Comparison of ENCODE assay signal across 15 cellular contexts in the genomic region with DNA sequence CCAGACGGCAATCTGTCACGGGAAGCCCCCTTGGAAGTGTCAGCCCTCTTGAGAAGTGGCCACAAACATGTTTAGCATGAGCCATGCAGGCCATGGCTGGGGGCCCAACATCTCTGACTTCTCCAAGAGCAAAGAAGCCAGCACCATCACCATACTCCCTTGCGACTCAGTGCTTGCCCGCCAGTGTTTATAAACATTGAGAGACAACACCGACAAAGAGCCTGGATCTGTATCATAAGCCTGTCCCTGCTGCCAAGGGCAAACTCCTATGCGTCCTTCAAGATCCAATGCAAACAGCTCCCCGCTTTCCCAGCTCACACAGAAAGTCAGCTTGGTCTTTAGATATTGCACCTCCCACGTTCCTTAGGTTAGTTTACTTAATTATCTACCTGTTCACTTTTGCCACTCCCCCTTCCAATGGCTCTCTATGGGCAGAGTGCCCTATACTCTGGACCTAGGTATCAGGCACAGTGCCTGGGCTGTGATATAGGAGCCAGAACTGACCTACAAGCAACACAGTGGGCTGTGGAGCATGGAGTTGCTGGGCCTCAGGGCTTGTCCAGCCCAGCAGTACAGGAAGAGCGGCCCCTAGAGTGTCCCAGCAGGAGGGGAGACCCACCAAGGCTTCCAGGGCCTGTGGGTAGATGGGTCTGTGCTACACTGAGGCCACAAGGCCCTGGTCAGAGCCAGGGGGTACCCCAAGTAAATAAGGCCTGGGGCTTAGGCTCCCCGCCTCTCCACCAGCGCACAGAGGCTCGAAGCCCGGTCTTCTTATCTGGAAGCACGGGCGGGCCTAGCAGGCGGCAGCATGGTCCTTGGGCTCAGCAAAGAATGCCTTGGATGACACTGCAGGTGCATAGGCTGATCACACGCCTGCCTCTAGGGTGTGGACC. TPM values are rescaled to one million over a fixed set of nuclear protein-coding genes. Genes with fewer than 3 reads are reported as not detected.
A peak's percentile ranks its signal among the peaks of the same experiment; 100 is the strongest.
DNase-seq lines count a peak whose midpoint lies in the region; ATAC-seq and TF ChIP-seq lines count a peak whose summit lies in the region.
"Had no signal": no experiment of that assay in that cellular context is flagged by ENCODE, and none has a peak within 500 bp of the region (broad histone marks: within the 10 kb centered on the region; RNA-seq: fewer than 3 reads in every experiment).

No MANE protein-coding gene starts in this region.

- no peaks in the 10 kb centered on the region for H3K4me1 Mint-ChIP-seq in activated naive CD8-positive, alpha-beta T cell treated with anti-CD3 and anti-CD28 coated beads, Interleukin-2, amount 10 ng/mL, durations not matched to agents 7 days and 5 days
- no peaks in the 10 kb centered on the region for H3K4me1 Mint-ChIP-seq in activated naive CD8-positive, alpha-beta T cell treated with anti-CD3 and anti-CD28 coated beads for 36 hours
- H3K4me1 Mint-ChIP-seq: activated naive CD4-positive, alpha-beta T cell treated with anti-CD3 and anti-CD28 coated beads, Interleukin-2, amount 50 U/mL, for 24 hours had no signal

- no peaks in the 10 kb centered on the region for H3K27me3 ChIP-seq in uterus
- H3K27me3 ChIP-seq: pancreas had no signal

- H3K9me3 ChIP-seq in uterus = no peaks in the 10 kb centered on the region
- H3K9me3 ChIP-seq: pancreas had no signal

- no peaks in the 10 kb centered on the region for H3K9me3 Mint-ChIP-seq in activated naive CD8-positive, alpha-beta T cell treated with anti-CD3 and anti-CD28 coated beads, Interleukin-2, amount 10 ng/mL, durations not matched to agents 7 days and 5 days
- H3K9me3 Mint-ChIP-seq in activated naive CD8-positive, alpha-beta T cell treated with anti-CD3 and anti-CD28 coated beads for 36 hours = no peaks in the 10 kb centered on the region
- H3K9me3 Mint-ChIP-seq: activated naive CD4-positive, alpha-beta T cell treated with anti-CD3 and anti-CD28 coated beads, Interleukin-2, amount 50 U/mL, for 24 hours had no signal

- H3K4me1 ChIP-seq in uterus = no peaks in the 10 kb centered on the region
- H3K4me1 ChIP-seq: pancreas had no signal

- no peak for ATAC-seq in activated naive CD8-positive, alpha-beta T cell treated with anti-CD3 and anti-CD28 coated beads, Interleukin-2, amount 10 ng/mL, durations not matched to agents 7 days and 5 days (ENCODE audit: low read depth)
- ATAC-seq in HG03025 (IDR thresholded peaks at IDR 0.05; ENCODE audit: low FRiP score, unreplicated experiment) = no peak
- ATAC-seq: pancreas had no signal

- TF ChIP-seq POLR2A in uterus (IDR thresholded peaks at IDR 0.05) = no peak

- H3K27me3 Mint-ChIP-seq in activated naive CD8-positive, alpha-beta T cell treated with anti-CD3 and anti-CD28 coated beads, Interleukin-2, amount 10 ng/mL, durations not matched to agents 7 days and 5 days = peaks cover 8% of the 10 kb centered on the region
- peaks cover 4% of the 10 kb centered on the region for H3K27me3 Mint-ChIP-seq in activated naive CD8-positive, alpha-beta T cell treated with anti-CD3 and anti-CD28 coated beads for 36 hours

- no peak overlapping the region for H3K4me3 Mint-ChIP-seq in activated naive CD8-positive, alpha-beta T cell treated with anti-CD3 and anti-CD28 coated beads, Interleukin-2, amount 10 ng/mL, durations not matched to agents 7 days and 5 days
- no peak overlapping the region for H3K4me3 Mint-ChIP-seq in activated naive CD8-positive, alpha-beta T cell treated with anti-CD3 and anti-CD28 coated beads for 36 hours
- H3K4me3 Mint-ChIP-seq: activated naive CD4-positive, alpha-beta T cell treated with anti-CD3 and anti-CD28 coated beads, Interleukin-2, amount 50 U/mL, for 24 hours had no signal

- no peaks in the 10 kb centered on the region for H3K36me3 Mint-ChIP-seq in activated naive CD8-positive, alpha-beta T cell treated with anti-CD3 and anti-CD28 coated beads, Interleukin-2, amount 10 ng/mL, durations not matched to agents 7 days and 5 days
- H3K36me3 Mint-ChIP-seq in activated naive CD8-positive, alpha-beta T cell treated with anti-CD3 and anti-CD28 coated beads for 36 hours = no peaks in the 10 kb centered on the region
- H3K36me3 Mint-ChIP-seq: activated naive CD4-positive, alpha-beta T cell treated with anti-CD3 and anti-CD28 coated beads, Interleukin-2, amount 50 U/mL, for 24 hours had no signal

- intact Hi-C loops in uterus (cut with DNase I; ENCODE audit: low total_unique reads) = no loop called here

- no peak overlapping the region for H3K4me3 ChIP-seq in coronary artery
- H3K4me3 ChIP-seq in uterus = no peak overlapping the region
- H3K4me3 ChIP-seq: hepatocyte, pancreas had no signal

- peak; percentile 15 for DNase-seq in activated naive CD8-positive, alpha-beta T cell treated with anti-CD3 and anti-CD28 coated beads, Interleukin-2, amount 10 ng/mL, durations not matched to agents 7 days and 5 days
- no peak for DNase-seq in activated naive CD8-positive, alpha-beta T cell treated with anti-CD3 and anti-CD28 coated beads for 36 hours
- peak; percentile 68 for DNase-seq in coronary artery (ENCODE audit: low spot score)
- peak; percentile 81 for DNase-seq in mesenteric fat pad (ENCODE audit: low spot score)
- DNase-seq in uterus = peak; percentile 3 to 7
- DNase-seq in NCI-H510A treated with DMSO at 0.1 percent for 48 hours (lab: John Stamatoyannopoulos, UW) = no peak
- no peak for DNase-seq in ACHN
- DNase-seq: DMS79 treated with DMSO at 0.1 percent for 48 hours, mammary epithelial cell, MV-4-11 had no signal

- TF ChIP-seq CTCF in coronary artery (IDR thresholded peaks at IDR 0.05) (no peak), uterus (IDR thresholded peaks at IDR 0.05) (no peak)

- no peak overlapping the region for H3K27ac ChIP-seq in coronary artery
- H3K27ac ChIP-seq in uterus = no peak overlapping the region
- H3K27ac ChIP-seq: hepatocyte, pancreas had no signal

- POLR2A ChIA-PET in activated naive CD8-positive, alpha-beta T cell treated with anti-CD3 and anti-CD28 coated beads, Interleukin-2, amount 10 ng/mL, durations not matched to agents 7 days and 5 days (lab: Charles Lee) = no interaction called here

- H3K36me3 ChIP-seq in uterus = no peaks in the 10 kb centered on the region
- H3K36me3 ChIP-seq: pancreas had no signal

- H3K27ac Mint-ChIP-seq in activated naive CD8-positive, alpha-beta T cell treated with anti-CD3 and anti-CD28 coated beads, Interleukin-2, amount 10 ng/mL, durations not matched to agents 7 days and 5 days = no peak overlapping the region
- no peak overlapping the region for H3K27ac Mint-ChIP-seq in activated naive CD8-positive, alpha-beta T cell treated with anti-CD3 and anti-CD28 coated beads for 36 hours
- H3K27ac Mint-ChIP-seq: activated naive CD4-positive, alpha-beta T cell treated with anti-CD3 and anti-CD28 coated beads, Interleukin-2, amount 50 U/mL, for 24 hours had no signal

- in situ Hi-C loops in ACHN (cut with HindIII; ENCODE audit: low pct_ligation_motif_present, low pct_unique_long_range_greater_than_20kb, low sequenced_read_pairs) = no loop called here

RNA-seq across cellular contexts. Expression of a gene that starts 37.7 kb away (rescaled TPM):
- total RNA-seq in activated naive CD8-positive, alpha-beta T cell treated with anti-CD3 and anti-CD28 coated beads, Interleukin-2, amount 10 ng/mL, durations not matched to agents 7 days and 5 days = under 1 TPM in 1 of 2 experiments, not detected in 1; 0.11 TPM
- under 1 TPM; 0.62 to 0.97 TPM for total RNA-seq in activated naive CD8-positive, alpha-beta T cell treated with anti-CD3 and anti-CD28 coated beads for 36 hours
- total RNA-seq in mesenteric fat pad (1.2 TPM), uterus (1 to 10 TPM in 1 of 4 donors, under 1 TPM in 1, not detected in 2; 0.40 to 1.1 TPM)
- total RNA-seq: epithelial cell of proximal tubule had no signal

Comparison
In these comparisons a context has a peak if more than half of its experiments do, and no peak if none do; other contexts are left out.
1. DNase-seq: peak in activated naive CD8-positive, alpha-beta T cell treated with anti-CD3 and anti-CD28 coated beads, Interleukin-2, amount 10 ng/mL, durations not matched to agents 7 days and 5 days (single experiment), coronary artery (single experiment), mesenteric fat pad (single experiment) and uterus (2 of 2); none in activated naive CD8-positive, alpha-beta T cell treated with anti-CD3 and anti-CD28 coated beads for 36 hours (single experiment), NCI-H510A treated with DMSO at 0.1 percent for 48 hours (single experiment) and ACHN (single experiment).